9 cellular contexts compared by ENCODE assay signal in the genomic region with DNA sequence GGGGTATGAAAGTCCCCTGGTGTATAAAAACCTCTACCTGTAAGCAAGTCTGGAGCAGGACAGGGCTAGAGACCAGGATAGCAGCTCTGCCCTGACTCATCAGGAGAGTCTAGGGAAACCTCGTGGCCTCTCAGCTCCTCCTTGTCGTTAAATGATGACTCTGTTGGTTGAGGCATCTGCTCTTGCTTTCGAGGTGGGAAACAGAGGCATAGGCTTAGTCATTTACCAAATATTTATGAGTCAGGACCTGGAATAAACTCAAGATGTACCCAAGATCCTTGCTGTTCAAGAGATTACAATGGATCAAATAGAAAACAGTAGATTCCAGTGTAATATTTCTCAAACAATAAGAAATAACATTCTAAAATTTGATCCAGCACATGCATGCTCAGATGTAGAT. TPM values are rescaled to one million over a fixed set of nuclear protein-coding genes. Genes with fewer than 3 reads are reported as not detected.
DNase-seq lines count a peak whose midpoint lies in the region; ATAC-seq and TF ChIP-seq lines count a peak whose summit lies in the region.
"Had no signal": no experiment of that assay in that cellular context is flagged by ENCODE, and none has a peak within 500 bp of the region (broad histone marks: within the 10 kb centered on the region; RNA-seq: fewer than 3 reads in every experiment).

No MANE protein-coding gene starts in this region.

- no peak for TF ChIP-seq POLR2A in vagina (IDR thresholded peaks at IDR 0.05)

- no peaks in the 10 kb centered on the region for H3K27me3 ChIP-seq in left lung
- no peaks in the 10 kb centered on the region for H3K27me3 ChIP-seq in vagina

- ATAC-seq in left lung, result peak; percentile 69
- ATAC-seq in GM18867 (IDR thresholded peaks at IDR 0.05; ENCODE audit: unreplicated experiment), result no peak
- no peak for ATAC-seq in HG02938 (IDR thresholded peaks at IDR 0.05; ENCODE audit: unreplicated experiment)
- ATAC-seq in GM18858 (IDR thresholded peaks at IDR 0.05; ENCODE audit: unreplicated experiment), result no peak

- intact Hi-C loops in left lung (cut with DNase I), result no loop called here
- intact Hi-C loops in vagina (cut with DNase I), result no loop called here

- DNase-seq in stimulated activated CD4-positive, alpha-beta T cell treated with anti-CD3 and anti-CD28 coated beads, Interleukin-15, amount 100 ng/mL, for 24 hours, result peak; percentile 32
- no peak for DNase-seq in stimulated activated CD4-positive, alpha-beta T cell treated with anti-CD3 and anti-CD28 coated beads, Interleukin-2, amount 100 ng/mL, for 24 hours
- peak; percentile 99 for DNase-seq in amniotic epithelial cell (ENCODE audit: low read depth)
- DNase-seq in left lung, result no peak
- DNase-seq in vagina (ENCODE audit: extremely low spot score in 2 of 2), result no peak

- peaks cover 19 to 82% of the 10 kb centered on the region in 2 donors for H3K4me1 ChIP-seq in left lung
- H3K4me1 ChIP-seq in vagina, result peaks cover 80% of the 10 kb centered on the region

- H3K4me3 ChIP-seq in left lung (no peak overlapping the region), vagina (no peak overlapping the region)

- no peaks in the 10 kb centered on the region for H3K9me3 ChIP-seq in left lung
- H3K9me3 ChIP-seq in vagina, result no peaks in the 10 kb centered on the region

- peak overlapping the region in 1 of 2 donors; percentile 87 for H3K27ac ChIP-seq in left lung
- peak overlapping the region; percentile 74 for H3K27ac ChIP-seq in vagina

- no peak for TF ChIP-seq CTCF in left lung (IDR thresholded peaks at IDR 0.05)
- no peak for TF ChIP-seq CTCF in vagina (IDR thresholded peaks at IDR 0.05)

- H3K36me3 ChIP-seq in left lung (peaks cover 0 to 29% of the 10 kb centered on the region in 2 donors), vagina (no peaks in the 10 kb centered on the region)

RNA-seq across cellular contexts. Expression of a gene that starts 5.5 kb away (rescaled TPM):
- total RNA-seq in left lung (10 to 100 TPM; 30.6 to 34.6 TPM), vagina (54.3 TPM)

RNA-seq across cellular contexts. Expression of a gene that starts 33.4 kb away (rescaled TPM):
- total RNA-seq in left lung, result not detected
- total RNA-seq in vagina, result not detected
- total RNA-seq: lung microvascular endothelial cell had no signal

RNA-seq across cellular contexts. Expression of a gene that starts 50.9 kb away (rescaled TPM):
- total RNA-seq in left lung, result 10 to 100 TPM; 37.4 to 53.5 TPM
- 48.6 TPM for total RNA-seq in vagina

Comparison
In these comparisons a context has a peak if more than half of its experiments do, and no peak if none do; other contexts are left out.
1. DNase-seq: peak in stimulated activated CD4-positive, alpha-beta T cell treated with anti-CD3 and anti-CD28 coated beads, Interleukin-15, amount 100 ng/mL, for 24 hours (single experiment) and amniotic epithelial cell (single experiment); none in stimulated activated CD4-positive, alpha-beta T cell treated with anti-CD3 and anti-CD28 coated beads, Interleukin-2, amount 100 ng/mL, for 24 hours (0 of 2), left lung (0 of 2) and vagina (0 of 2).